In the genomic region with DNA sequence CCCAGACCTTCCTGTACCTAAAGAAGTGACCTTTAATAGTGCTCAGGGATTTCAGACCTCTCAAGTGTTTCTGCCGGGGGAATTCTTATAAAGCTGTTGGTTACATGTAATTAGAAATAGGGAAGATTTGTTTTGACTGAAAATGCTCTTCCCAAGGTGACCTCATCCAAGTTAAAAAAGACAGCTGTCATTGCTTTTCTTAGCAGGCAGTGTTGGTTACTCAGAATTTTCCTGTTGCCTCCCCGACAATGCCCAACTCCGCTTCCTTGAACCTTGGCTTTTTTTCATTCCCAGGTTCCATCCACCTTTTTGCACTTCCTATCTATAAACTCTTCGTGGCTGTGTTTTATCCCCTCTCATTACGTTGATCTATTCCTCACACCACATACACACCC, we compare ENCODE assay signal across 8 cellular contexts. TPM values are rescaled to one million over a fixed set of nuclear protein-coding genes. Genes with fewer than 3 reads are reported as not detected.
DNase-seq lines count a peak whose midpoint lies in the region; ATAC-seq and TF ChIP-seq lines count a peak whose summit lies in the region.

No MANE protein-coding gene starts in this region.

- ATAC-seq in right cardiac atrium (no peak), HG02623 (IDR thresholded peaks at IDR 0.05; ENCODE audit: unreplicated experiment) (no peak)

- H3K27me3 ChIP-seq in right cardiac atrium (ENCODE audit: control insufficient read depth, insufficient read depth) (no peaks in the 10 kb centered on the region), spleen (replicated peaks in 1 of 7) (no peaks in the 10 kb centered on the region)

- DNase-seq in HCEC 1CT (peak; percentile 17), right cardiac atrium (no peak), spleen (no peak), Kasumi-1 (lab: John Stamatoyannopoulos, UW) (no peak)
- DNase-seq in activated CD8-positive, alpha-beta memory T cell treated with anti-CD3 and anti-CD28 coated beads, Interleukin-2, amount 50 U/mL, for 4 hours = no peak
- no peak for DNase-seq in activated CD4-positive, CD25-positive, alpha-beta regulatory T cell treated with anti-CD3 and anti-CD28 coated beads, Interleukin-2, amount 50 U/mL, for 72 hours

- peak overlapping the region; percentile 98 for H3K27ac ChIP-seq in right cardiac atrium (ENCODE audit: low read length)
- peak overlapping the region; percentile 77 to 95 (median 89) for H3K27ac ChIP-seq in spleen

- no peaks in the 10 kb centered on the region for H3K4me1 ChIP-seq in right cardiac atrium (ENCODE audit: control insufficient read depth, insufficient read depth, low read length)
- H3K4me1 ChIP-seq in spleen = peaks cover 7 to 89% (median 51%) of the 10 kb centered on the region in 6 donors

- intact Hi-C loops in right cardiac atrium (cut with DNase I) = loop anchor here in 1 of 4 donors (5.0 kb wide), 1 partner anchor 211 kb away; a partner anchor contains a TSS
- intact Hi-C loops in spleen (cut with DNase I; ENCODE audit: low total_unique reads) = no loop called here

- TF ChIP-seq POLR2A in spleen (IDR thresholded peaks at IDR 0.05) = no peak

- H3K36me3 ChIP-seq in spleen = peaks cover 0 to 19% (median 0%) of the 10 kb centered on the region in 6 donors

- 37% methylated on average over 5 of the region's 5 CpGs for WGBS in right cardiac atrium
- WGBS in spleen, 5 donors = 30 to 42% (median 38%) methylated on average over 5 of the region's 5 CpGs

- H3K9me3 ChIP-seq in right cardiac atrium (ENCODE audit: control insufficient read depth, low read length) (no peaks in the 10 kb centered on the region), spleen (no peaks in the 10 kb centered on the region)

- TF ChIP-seq CTCF in WI38 (IDR thresholded peaks at IDR 0.05; ENCODE audit: low read depth, low read length) (no peak), spleen (IDR thresholded peaks at IDR 0.05 in 8 of 11, conservative IDR thresholded peaks at IDR 0.05 in 3 of 11) (no peak)

- H3K4me3 ChIP-seq in WI38 (ENCODE audit: low read depth, low read length) (peak overlapping the region; percentile 81), right cardiac atrium (ENCODE audit: low read length) (peak overlapping the region; percentile 93), spleen (peak overlapping the region; percentile 55 to 86 (median 72))

RNA-seq across cellular contexts. Expression of a gene that starts 0.8 kb away (rescaled TPM):
- 10 to 100 TPM; 30.9 to 41.2 (median 35.0) TPM for total RNA-seq in right cardiac atrium
- 36.1 TPM for polyA plus RNA-seq in right cardiac atrium
- 10 to 100 TPM; 19.3 to 31.7 (median 24.5) TPM for total RNA-seq in spleen
- polyA plus RNA-seq in spleen = 10 to 100 TPM; 45.9 to 60.0 (median 49.8) TPM
